In the genomic region with DNA sequence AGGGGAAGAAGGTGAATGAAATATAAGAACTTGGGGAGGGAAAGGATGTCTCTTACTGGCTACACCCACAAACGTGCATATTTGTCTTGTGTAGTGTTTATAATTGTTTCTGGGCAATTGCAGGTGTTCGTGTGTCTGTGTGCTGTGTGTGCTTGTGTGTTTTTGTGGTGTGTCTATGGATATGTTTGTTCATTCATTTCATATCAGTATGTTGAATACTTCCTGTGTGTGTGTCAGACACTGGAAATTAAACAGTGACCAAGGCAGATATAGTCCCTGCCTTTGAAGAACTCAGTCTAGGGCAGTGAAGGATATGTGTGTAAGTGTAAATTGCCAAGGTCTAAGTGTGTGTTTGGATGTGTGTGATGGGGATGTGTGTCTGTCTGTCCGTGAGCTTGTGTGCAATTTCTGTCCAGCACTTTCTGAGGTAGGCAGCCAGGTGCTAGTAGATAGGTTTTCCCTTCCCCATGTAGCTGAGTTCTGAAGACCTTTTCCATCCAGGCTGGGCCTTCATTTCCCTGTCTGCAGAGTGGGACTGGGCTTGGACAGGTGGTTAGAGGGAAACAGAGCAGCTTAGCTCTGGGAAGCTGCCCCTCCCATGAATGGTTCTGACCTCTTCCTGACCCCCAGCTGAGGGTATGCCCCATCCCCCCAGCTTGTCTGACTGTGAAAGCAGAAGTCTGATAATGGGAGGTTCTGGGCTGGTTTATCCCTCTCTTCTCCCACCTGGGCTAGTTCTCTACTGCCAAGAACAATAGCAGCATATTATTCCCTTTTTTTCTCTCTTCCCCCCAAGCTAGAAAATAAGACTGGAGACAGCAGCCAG, we compare ENCODE assay signal across 10 cellular contexts. TPM values are rescaled to one million over a fixed set of nuclear protein-coding genes. Genes with fewer than 3 reads are reported as not detected.
DNase-seq lines count a peak whose midpoint lies in the region; ATAC-seq and TF ChIP-seq lines count a peak whose summit lies in the region.
"Had no signal": no experiment of that assay in that cellular context is flagged by ENCODE, and none has a peak within 500 bp of the region (broad histone marks: within the 10 kb centered on the region; RNA-seq: fewer than 3 reads in every experiment).

No MANE protein-coding gene starts in this region.

- H3K9ac ChIP-seq in colonic mucosa (ENCODE audit: low read depth in 2 of 2, low read length in 2 of 2), result peak overlapping the region in 1 of 2 donors; percentile 8

- no peak overlapping the region for H2AFZ ChIP-seq in osteoblast (ENCODE audit: low read length)

- peak; percentile 24 to 54 for DNase-seq in NOMO-1 (lab: John Stamatoyannopoulos, UW; ENCODE audit: unreplicated experiment in 2 of 2)
- no peak for DNase-seq in NOMO-1 treated with dmso at 0.1 percent for 144 hours (lab: John Stamatoyannopoulos, UW; ENCODE audit: unreplicated experiment)
- peak; percentile 42 for DNase-seq in NCI-H69 (lab: John Stamatoyannopoulos, UW)
- DNase-seq in choroid plexus epithelial cell (ENCODE audit: low read depth), result peak; percentile 9
- peak; percentile 69 for DNase-seq in osteoblast (ENCODE audit: insufficient read length, low spot score, missing footprints)
- no peak for DNase-seq in colonic mucosa
- DNase-seq: activated CD4-positive, alpha-beta memory T cell treated with anti-CD3 and anti-CD28 coated beads, Interleukin-2, amount 10 ng/mL, durations not matched to agents 7 days and 5 days; esophagus squamous epithelium had no signal

- H3K4me1 ChIP-seq in osteoblast (ENCODE audit: insufficient read depth, low read length) (peaks cover 4% of the 10 kb centered on the region), colonic mucosa (peaks cover 3% of the 10 kb centered on the region)

- intact Hi-C loops in colonic mucosa (cut with DNase I), result no loop called here

- H3K79me2 ChIP-seq in osteoblast (ENCODE audit: insufficient read depth, low read length), result peaks cover 33% of the 10 kb centered on the region

- H3K4me2 ChIP-seq in osteoblast (ENCODE audit: insufficient read depth, low read length), result no peak overlapping the region

- H4K20me1 ChIP-seq in osteoblast (ENCODE audit: insufficient read depth, low read length), result peaks cover 31% of the 10 kb centered on the region

- H3K4me3 ChIP-seq in choroid plexus epithelial cell (ENCODE audit: low read depth, low read length) (no peak overlapping the region), osteoblast (ENCODE audit: insufficient read depth, low read length) (no peak overlapping the region), colonic mucosa (no peak overlapping the region)
- H3K4me3 ChIP-seq: esophagus squamous epithelium had no signal

- no peak overlapping the region for H3K27ac ChIP-seq in osteoblast (ENCODE audit: low read depth, low read length)
- H3K27ac ChIP-seq in colonic mucosa, result no peak overlapping the region

- H3K9me3 ChIP-seq in osteoblast (ENCODE audit: low read depth, low read length) (no peaks in the 10 kb centered on the region), colonic mucosa (no peaks in the 10 kb centered on the region)
- H3K9me3 ChIP-seq: esophagus squamous epithelium had no signal

- H3K36me3 ChIP-seq in osteoblast (ENCODE audit: insufficient read depth, low read length) (peaks cover 7% of the 10 kb centered on the region), colonic mucosa (no peaks in the 10 kb centered on the region)

- no peaks in the 10 kb centered on the region for H3K27me3 ChIP-seq in osteoblast (ENCODE audit: insufficient read depth, low read length)
- H3K27me3 ChIP-seq in colonic mucosa, result no peaks in the 10 kb centered on the region
- H3K27me3 ChIP-seq: esophagus squamous epithelium had no signal

- TF ChIP-seq CTCF in choroid plexus epithelial cell (conservative IDR thresholded peaks at IDR 0.05; ENCODE audit: low read depth, low read length), result no peak
- no peak for TF ChIP-seq CTCF in osteoblast (IDR thresholded peaks at IDR 0.05; ENCODE audit: extremely low read depth, low read depth, low read length)
- no peak for TF ChIP-seq CTCF in colonic mucosa (IDR thresholded peaks at IDR 0.05)

- ATAC-seq in GM18867 (IDR thresholded peaks at IDR 0.05; ENCODE audit: unreplicated experiment), result no peak
- no peak for ATAC-seq in HG02938 (IDR thresholded peaks at IDR 0.05; ENCODE audit: unreplicated experiment)

RNA-seq across cellular contexts. Expression of gene AGO1, which starts 3.8 kb away (rescaled TPM):
- total RNA-seq in osteoblast (20.6 and 21.8 TPM in 2 replicates), colonic mucosa (10 to 100 TPM; 24.2 to 27.7 TPM)

RNA-seq across cellular contexts. Expression of gene AGO3, which starts 44.1 kb away (rescaled TPM):
- 14.8 and 17.4 TPM in 2 replicates for total RNA-seq in osteoblast
- 10 to 100 TPM; 16.7 to 21.4 TPM for total RNA-seq in colonic mucosa

Comparison
In these comparisons a context has a peak if more than half of its experiments do, and no peak if none do; other contexts are left out.
1. DNase-seq: peak in NOMO-1 (2 of 2), NCI-H69 (single experiment), choroid plexus epithelial cell (single experiment) and osteoblast (single experiment); none in NOMO-1 treated with dmso at 0.1 percent for 144 hours (single experiment) and colonic mucosa (single experiment).